ENCODE assay signal across 1 cellular context in genomic region chr14:33940561-33941011, GRCh38.
TF ChIP-seq lines count a peak whose summit lies in the region.

No MANE protein-coding gene starts in this region.

TF ChIP-seq in H1, 55 proteins besides CTCF, POLR2A, EP300 and RAD21:
- TF ChIP-seq SRF (IDR thresholded peaks at IDR 0.05; ENCODE audit: low read depth, low read length), result 0 out of 2 replicates have a peak, but pooled peaks have one; percentile 41
- TF ChIP-seq FOSL1 (IDR thresholded peaks at IDR 0.05; ENCODE audit: insufficient read depth, low read depth, low read length), result no peak
TF ChIP-seq in H1: peak in this region for 1.
